In genomic region chr16:24550295-24550694, GRCh38 we compare ENCODE assay signal across 27 cellular contexts. TPM values are rescaled to one million over a fixed set of nuclear protein-coding genes. Genes with fewer than 3 reads are reported as not detected.
DNase-seq lines count a peak whose midpoint lies in the region; ATAC-seq, FAIRE-seq and TF ChIP-seq lines count a peak whose summit lies in the region.
"Had no signal": no experiment of that assay in that cellular context is flagged by ENCODE, and none has a peak within 500 bp of the region (broad histone marks: within the 10 kb centered on the region; RNA-seq: fewer than 3 reads in every experiment).

No MANE protein-coding gene starts in this region.

- no peaks in the 10 kb centered on the region for H3K27me3 Mint-ChIP-seq in MCF 10A (ENCODE audit: insufficient read depth, unreplicated experiment)
- H3K27me3 Mint-ChIP-seq in mesothelial cell of epicardium (ENCODE audit: low read depth): no peaks in the 10 kb centered on the region

- peaks cover 32% of the 10 kb centered on the region for H3K79me2 ChIP-seq in PC-9 (ENCODE audit: low read depth)

- no peak overlapping the region for H3K4me3 Mint-ChIP-seq in MCF 10A (ENCODE audit: unreplicated experiment)
- H3K4me3 Mint-ChIP-seq in mesothelial cell of epicardium: no peak overlapping the region
- H3K4me3 Mint-ChIP-seq: GM23338, H9, HFFc6 had no signal

- peaks cover 14% of the 10 kb centered on the region; the same call in 1 of the 2 replicates for H3F3A ChIP-seq in PC-9 (ENCODE audit: insufficient read depth, low read depth)

- DNase-seq in MCF 10A (ENCODE audit: unreplicated experiment) (no peak), breast epithelium (ENCODE audit: low spot score in 2 of 2) (no peak), PC-9 (no peak), mesothelial cell of epicardium (ENCODE audit: low spot score in 2 of 2, unreplicated experiment in 2 of 2) (no peak)
- DNase-seq: AML-193, Calu3, DMS79 treated with DMSO at 0.1 percent for 48 hours, H9, HFFc6, IMR-90, KG1, NCI-H1048, NCI-H1417 treated with DMSO at 0.1 percent for 48 hours, NCI-H1694 treated with DMSO at 0.1 percent for 48 hours, NCI-H2081, NCI-H2227 treated with DMSO at 0.1 percent for 48 hours, NCI-H526 treated with DMSO at 0.1 percent for 48 hours, Right ventricle myocardium superior, RPMI8226 had no signal

- peaks cover 7% of the 10 kb centered on the region for H3K36me3 ChIP-seq in breast epithelium
- peaks cover 58% of the 10 kb centered on the region for H3K36me3 ChIP-seq in PC-9 (ENCODE audit: low read depth)

- H3K4me1 Mint-ChIP-seq in MCF 10A (ENCODE audit: insufficient read depth, unreplicated experiment) (peaks cover 10% of the 10 kb centered on the region), mesothelial cell of epicardium (peaks cover 5% of the 10 kb centered on the region)
- H3K4me1 Mint-ChIP-seq: GM23338 had no signal

- no peaks in the 10 kb centered on the region for H3K9me2 ChIP-seq in PC-9 (ENCODE audit: insufficient read depth)

- no peak overlapping the region for H2AFZ ChIP-seq in PC-9
- H2AFZ ChIP-seq: GM23338 had no signal

- H3K27ac Mint-ChIP-seq in MCF 10A (ENCODE audit: low read depth, unreplicated experiment): peak overlapping the region; percentile 19
- H3K27ac Mint-ChIP-seq in mesothelial cell of epicardium: no peak overlapping the region
- H3K27ac Mint-ChIP-seq: GM23338, H9 had no signal

- TF ChIP-seq CTCF in MCF 10A (IDR thresholded peaks at IDR 0.05; ENCODE audit: unreplicated experiment) (no peak), breast epithelium (IDR thresholded peaks at IDR 0.05) (no peak), PC-9 (conservative IDR thresholded peaks at IDR 0.05) (no peak), mesothelial cell of epicardium (IDR thresholded peaks at IDR 0.05; ENCODE audit: unreplicated experiment) (no peak)

- no peaks in the 10 kb centered on the region for H3K9me3 ChIP-seq in breast epithelium
- H3K9me3 ChIP-seq in PC-9 (ENCODE audit: insufficient read depth, low read depth): no peaks in the 10 kb centered on the region
- H3K9me3 ChIP-seq: A549; BLaER1 treated with 17β-estradiol and CSF1 and Interleukin-3, amounts not matched to agents 10 nM and 100 nM; SJSA1 had no signal

- ATAC-seq in GM18519 (IDR thresholded peaks at IDR 0.05; ENCODE audit: low FRiP score, unreplicated experiment): no peak
- ATAC-seq: A549, GM23338 had no signal

- H3K27me3 ChIP-seq in breast epithelium (no peaks in the 10 kb centered on the region), PC-9 (ENCODE audit: insufficient read depth, low read depth) (no peaks in the 10 kb centered on the region)
- H3K27me3 ChIP-seq: BLaER1 treated with 17β-estradiol and CSF1 and Interleukin-3, amounts not matched to agents 10 nM and 100 nM; SJSA1 had no signal

- H3K4me2 ChIP-seq in PC-9: no peak overlapping the region
- H3K4me2 ChIP-seq: A549; BLaER1 treated with 17β-estradiol and CSF1 and Interleukin-3, amounts not matched to agents 10 nM and 100 nM; GM23338 had no signal

- H3K27ac ChIP-seq in breast epithelium (no peak overlapping the region), PC-9 (no peak overlapping the region)
- H3K27ac ChIP-seq: A549; BLaER1 treated with 17β-estradiol and CSF1 and Interleukin-3, amounts not matched to agents 10 nM and 100 nM; SJSA1 had no signal

- intact Hi-C loops in MCF 10A (cut with micrococcal nuclease) (no loop called here), breast epithelium (cut with DNase I; ENCODE audit: low total_unique reads) (no loop called here), PC-9 (cut with micrococcal nuclease; ENCODE audit: unreplicated experiment) (no loop called here)

- H3K9me3 Mint-ChIP-seq in MCF 10A (ENCODE audit: unreplicated experiment) (no peaks in the 10 kb centered on the region), mesothelial cell of epicardium (no peaks in the 10 kb centered on the region)
- H3K9me3 Mint-ChIP-seq: GM23338, H9, HFFc6 had no signal

- BruUV-seq in MCF 10A (replicated peaks; lab: Mats Ljungman, UMichigan): no TSS peak
- no TSS peak for BruUV-seq in PC-9 (replicated peaks; lab: Mats Ljungman, UMichigan)

- peaks cover 62% of the 10 kb centered on the region for H4K20me1 ChIP-seq in PC-9 (ENCODE audit: insufficient read depth)

- peak; percentile 58 for FAIRE-seq in G401.6 (lab: Jason Lieb, UNC)
- peak; percentile 54 for FAIRE-seq in endometrium (lab: Jason Lieb, UNC)
- FAIRE-seq: A549, GM18507 had no signal

- no peak for TF ChIP-seq POLR2A in breast epithelium (IDR thresholded peaks at IDR 0.05)

- H3K4me1 ChIP-seq in breast epithelium (no peaks in the 10 kb centered on the region), PC-9 (replicated peaks; ENCODE audit: insufficient read depth) (no peaks in the 10 kb centered on the region)

- H3K36me3 Mint-ChIP-seq in MCF 10A (ENCODE audit: insufficient read depth, unreplicated experiment): peaks cover 91% of the 10 kb centered on the region
- H3K36me3 Mint-ChIP-seq in mesothelial cell of epicardium: peaks cover 29% of the 10 kb centered on the region

- POLR2A ChIA-PET in MCF 10A (lab: Yijun Ruan, JAX) (interaction anchor here (1.1 to 3.4 kb wide), 4 partner anchors 10 to 18 kb away, joined by 3 to 15 read pairs (median 3); partner anchors contain the start of gene RBBP6), PC-9 (lab: Charles Lee; ENCODE audit: unreplicated experiment) (no interaction called here)

- H3K4me3 ChIP-seq in breast epithelium (no peak overlapping the region), PC-9 (no peak overlapping the region)
- H3K4me3 ChIP-seq: A549; BLaER1 treated with 17β-estradiol and CSF1 and Interleukin-3, amounts not matched to agents 10 nM and 100 nM; GM23338; SJSA1 had no signal

- CTCF ChIA-PET in MCF 10A (lab: Yijun Ruan, JAX): interaction anchor here (0.6 to 1.3 kb wide), 5 partner anchors 9 to 514 kb away, joined by 3 to 6 read pairs (median 3); partner anchors contain the start of gene RBBP6
- CTCF ChIA-PET in PC-9 (lab: Charles Lee): interaction anchor here (0.6 kb wide), 1 partner anchor 12 kb away, joined by 7 read pairs; no protein-coding TSS in a partner anchor

RNA-seq across cellular contexts. Expression of gene RBBP6, which starts 10.9 kb away (rescaled TPM):
- total RNA-seq in MCF 10A (2022): 50.1 and 57.3 TPM in 2 replicates
- 10 to 100 TPM; 54.7 to 90.7 (median 67.8) TPM for total RNA-seq in breast epithelium
- 76.6 and 86.7 TPM in 2 replicates for total RNA-seq in PC-9 (2021)
- 100 to 101 TPM (median 101 TPM) in 3 replicates for total RNA-seq in mesothelial cell of epicardium
